16 cellular contexts compared by ENCODE assay signal in the genomic region with DNA sequence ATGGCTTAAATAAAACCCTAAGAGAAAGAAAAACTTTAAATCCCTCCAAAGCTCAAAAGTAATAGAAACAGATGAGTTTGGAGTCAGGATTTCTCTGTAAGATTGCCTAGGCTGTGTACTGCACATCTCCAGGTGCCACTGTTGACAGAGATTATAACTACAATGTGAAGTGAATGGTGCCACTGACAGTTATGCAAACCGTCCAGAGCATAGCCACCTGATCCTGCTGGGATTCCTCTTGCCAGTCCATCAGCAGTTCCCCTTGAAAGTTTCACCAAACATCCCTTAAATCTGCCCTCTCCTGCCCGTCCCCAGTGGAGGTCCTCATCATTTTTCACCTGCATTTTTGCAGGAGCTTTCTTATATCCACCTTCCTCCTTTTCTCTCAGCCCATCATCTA. TPM values are rescaled to one million over a fixed set of nuclear protein-coding genes. Genes with fewer than 3 reads are reported as not detected.
A peak's percentile ranks its signal among the peaks of the same experiment; 100 is the strongest.
DNase-seq lines count a peak whose midpoint lies in the region; ATAC-seq and TF ChIP-seq lines count a peak whose summit lies in the region.
"Had no signal": no experiment of that assay in that cellular context is flagged by ENCODE, and none has a peak within 500 bp of the region (broad histone marks: within the 10 kb centered on the region; RNA-seq: fewer than 3 reads in every experiment).

No MANE protein-coding gene starts in this region.

- H3K9me3 ChIP-seq in adipocyte (ENCODE audit: control insufficient read depth, low read length) (no peaks in the 10 kb centered on the region), thoracic aorta (no peaks in the 10 kb centered on the region)
- H3K9me3 ChIP-seq: BE2C had no signal

- peak overlapping the region; percentile 25 to 86 for H3K27ac ChIP-seq in coronary artery
- H3K27ac ChIP-seq in thoracic aorta: peak overlapping the region; percentile 48 to 75

- H3K4me1 ChIP-seq in adipocyte (ENCODE audit: control insufficient read depth, insufficient read depth, low read length): peaks cover 13% of the 10 kb centered on the region
- peaks cover 18 to 40% of the 10 kb centered on the region in 2 donors for H3K4me1 ChIP-seq in thoracic aorta (ENCODE audit: control insufficient read depth in 1 of 2, low read depth in 2 of 2)
- H3K4me1 ChIP-seq: BE2C had no signal

- DNase-seq in adipocyte (ENCODE audit: low read depth) (no peak), coronary artery (ENCODE audit: low spot score) (no peak), islet precursor cell (peak; percentile 24), thoracic aorta (ENCODE audit: low spot score) (no peak), D341Med (ENCODE audit: low spot score) (no peak), NCI-H446 (lab: John Stamatoyannopoulos, UW) (no peak)
- DNase-seq: BE2C; CD8-positive, alpha-beta T cell; DMS 273 treated with DMSO at 0.1 percent for 48 hours; HFFc6; KBM-7; NCI-H1105; NCI-H1694 treated with DMSO at 0.1 percent for 48 hours; SHP77 had no signal

- peak overlapping the region; percentile 44 for H3K9ac ChIP-seq in adipocyte (ENCODE audit: low read length)

- H3K4me3 ChIP-seq in adipocyte (ENCODE audit: low read length) (no peak overlapping the region), coronary artery (no peak overlapping the region), thoracic aorta (no peak overlapping the region)

- TF ChIP-seq CTCF in coronary artery (IDR thresholded peaks at IDR 0.05) (no peak), thoracic aorta (IDR thresholded peaks at IDR 0.05) (no peak)

- ATAC-seq in thoracic aorta (ENCODE audit: insufficient number of reproducible peaks, low FRiP score, low read depth) (no peak), HG03571 (IDR thresholded peaks at IDR 0.05; ENCODE audit: unreplicated experiment) (no peak)
- ATAC-seq: CD8-positive, alpha-beta T cell; Panc1 had no signal

- H3K36me3 ChIP-seq in adipocyte (ENCODE audit: control insufficient read depth, insufficient read depth, low read length, severe bottlenecking) (peaks cover under 1% of the 10 kb centered on the region), thoracic aorta (no peaks in the 10 kb centered on the region)
- H3K36me3 ChIP-seq: BE2C had no signal

- H3K27me3 ChIP-seq in adipocyte (replicated peaks; ENCODE audit: control insufficient read depth, insufficient read depth, low read length) (no peaks in the 10 kb centered on the region), thoracic aorta (replicated peaks; ENCODE audit: insufficient read depth) (no peaks in the 10 kb centered on the region)
- H3K27me3 ChIP-seq: BE2C had no signal

RNA-seq across cellular contexts. Expression of gene FXN, which starts 42.5 kb away (rescaled TPM):
- 1 to 10 TPM in 1 of 2 donors, under 1 TPM in 1; 0.68 to 4.0 TPM for total RNA-seq in thoracic aorta
